Comparison of ENCODE assay signal across 1 cellular context in genomic region chr1:234855851-234856250, GRCh38.
TF ChIP-seq lines count a peak whose summit lies in the region.

No MANE protein-coding gene starts in this region.

TF ChIP-seq in K562, 482 proteins besides CTCF, POLR2A, EP300 and RAD21 (continued from another document):
- no peak for TF ChIP-seq HINFP (tag; conservative IDR thresholded peaks at IDR 0.05; ENCODE audit: low read depth)
- TF ChIP-seq ZNF134 (CRISPR knock-in tag; conservative IDR thresholded peaks at IDR 0.05), result peak; percentile 90
TF ChIP-seq in K562: peak in this region for 3.
